In genomic region chr2:102064679-102065674, GRCh38 we compare ENCODE assay signal across 9 cellular contexts.
A peak's percentile ranks its signal among the peaks of the same experiment; 100 is the strongest.
DNase-seq lines count a peak whose midpoint lies in the region; ATAC-seq and TF ChIP-seq lines count a peak whose summit lies in the region.
"Had no signal": no experiment of that assay in that cellular context is flagged by ENCODE, and none has a peak within 500 bp of the region (broad histone marks: within the 10 kb centered on the region; RNA-seq: fewer than 3 reads in every experiment).

No MANE protein-coding gene starts in this region.

- no peak for DNase-seq in HFF-Myc (ENCODE audit: extremely low read depth, low read depth)
- DNase-seq in astrocyte of the cerebellum (ENCODE audit: low read depth), result no peak
- peak; percentile 50 for DNase-seq in left kidney (ENCODE audit: low read depth, low spot score)
- DNase-seq in stomach, result no peak
- DNase-seq in activated gamma-delta T cell treated with Interleukin-2 at 50 U/mL for 16 hours, result no peak
- DNase-seq in dedifferentiated amniotic fluid mesenchymal stem cell (ENCODE audit: extremely low spot score), result no peak
- no peak for DNase-seq in activated naive CD4-positive, alpha-beta T cell treated with anti-CD3 and anti-CD28 coated beads for 36 hours
- DNase-seq: activated effector memory CD4-positive, alpha-beta T cell treated with Interleukin-2 at 50 U/mL for 16 hours had no signal

- intact Hi-C loops in stomach (cut with DNase I; ENCODE audit: low total_unique reads), result no loop called here
- intact Hi-C loops in activated naive CD4-positive, alpha-beta T cell treated with anti-CD3 and anti-CD28 coated beads for 36 hours (cut with micrococcal nuclease), result no loop called here

- no peak overlapping the region for H3K27ac Mint-ChIP-seq in activated naive CD4-positive, alpha-beta T cell treated with anti-CD3 and anti-CD28 coated beads for 36 hours

- peaks cover 2% of the 10 kb centered on the region for H3K9me3 Mint-ChIP-seq in activated naive CD4-positive, alpha-beta T cell treated with anti-CD3 and anti-CD28 coated beads for 36 hours

- H3K36me3 ChIP-seq in stomach, result no peaks in the 10 kb centered on the region

- no peak for TF ChIP-seq EP300 in stomach (IDR thresholded peaks at IDR 0.05)

- peak overlapping the region; percentile 42 to 97 (median 94) for H3K27ac ChIP-seq in stomach

- H3K36me3 Mint-ChIP-seq in activated naive CD4-positive, alpha-beta T cell treated with anti-CD3 and anti-CD28 coated beads for 36 hours (ENCODE audit: low read depth), result no peaks in the 10 kb centered on the region

- CTCF ChIA-PET in activated naive CD4-positive, alpha-beta T cell treated with anti-CD3 and anti-CD28 coated beads for 36 hours (lab: Charles Lee), result interaction anchor here (1.2 to 1.4 kb wide), 2 partner anchors 17 to 176 kb away, joined by 3 to 4 read pairs; no protein-coding TSS in a partner anchor

- peaks cover 0 to 6% (median 0%) of the 10 kb centered on the region in 4 donors for H3K9me3 ChIP-seq in stomach

- in situ Hi-C loops in astrocyte of the cerebellum (cut with HindIII; ENCODE audit: low sequenced_read_pairs), result loop anchor here (5.0 kb wide), 1 partner anchor 37 kb away; no protein-coding TSS in a partner anchor

- TF ChIP-seq CTCF in HFF-Myc (IDR thresholded peaks at IDR 0.05; ENCODE audit: low read depth, low read length, missing control alignments) (no peak), astrocyte of the cerebellum (IDR thresholded peaks at IDR 0.05; ENCODE audit: low read depth, low read length, missing control alignments) (no peak), stomach (IDR thresholded peaks at IDR 0.05) (no peak)

- H3K27me3 Mint-ChIP-seq in activated naive CD4-positive, alpha-beta T cell treated with anti-CD3 and anti-CD28 coated beads for 36 hours (ENCODE audit: low read depth), result no peaks in the 10 kb centered on the region

- 67 to 74% (median 73%) methylated on average over 17 of the region's 17 CpGs for WGBS in stomach, 5 donors

- H3K4me1 Mint-ChIP-seq in activated naive CD4-positive, alpha-beta T cell treated with anti-CD3 and anti-CD28 coated beads for 36 hours (ENCODE audit: low read depth), result peaks cover 27% of the 10 kb centered on the region

- TF ChIP-seq POLR2A in stomach (IDR thresholded peaks at IDR 0.05), result no peak

- no peak for ATAC-seq in HG03280 (IDR thresholded peaks at IDR 0.05; ENCODE audit: unreplicated experiment)

- H3K27me3 ChIP-seq in stomach, result no peaks in the 10 kb centered on the region

- H3K4me1 ChIP-seq in stomach, result peaks cover 50 to 69% (median 62%) of the 10 kb centered on the region in 4 donors

- no peak overlapping the region for H3K4me3 Mint-ChIP-seq in activated naive CD4-positive, alpha-beta T cell treated with anti-CD3 and anti-CD28 coated beads for 36 hours

- H3K4me3 ChIP-seq in HFF-Myc (replicated peaks; ENCODE audit: low read depth, low read length) (peak overlapping the region; percentile 32), astrocyte of the cerebellum (ENCODE audit: low read depth, low read length) (peak overlapping the region; percentile 1), stomach (peak overlapping the region in 1 of 4 donors; percentile 3)
